In the genomic region with DNA sequence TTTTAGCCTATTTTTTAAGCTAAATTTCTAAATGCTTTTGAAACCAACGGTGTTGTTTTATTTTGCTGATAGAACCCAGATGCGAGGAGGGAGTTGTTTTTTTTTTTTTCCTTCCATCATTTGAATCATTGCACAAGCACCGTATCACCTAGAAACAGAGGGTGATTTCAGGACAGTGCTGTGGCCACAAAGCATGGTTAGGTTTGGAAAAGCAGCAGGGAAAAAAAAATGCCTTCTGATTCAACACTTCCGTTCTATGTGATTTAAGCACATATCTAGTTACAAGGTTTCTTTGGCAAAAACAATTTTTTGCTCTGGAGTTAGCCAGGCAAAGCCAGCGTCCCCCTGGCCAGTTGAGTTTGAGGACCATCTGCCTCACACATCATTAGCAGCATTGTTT, we compare ENCODE assay signal across 12 cellular contexts. TPM values are rescaled to one million over a fixed set of nuclear protein-coding genes. Genes with fewer than 3 reads are reported as not detected.
DNase-seq lines count a peak whose midpoint lies in the region; ATAC-seq and TF ChIP-seq lines count a peak whose summit lies in the region.
"Had no signal": no experiment of that assay in that cellular context is flagged by ENCODE, and none has a peak within 500 bp of the region (broad histone marks: within the 10 kb centered on the region; RNA-seq: fewer than 3 reads in every experiment).

No MANE protein-coding gene starts in this region.

- H3K36me3 ChIP-seq in esophagus muscularis mucosa, result no peaks in the 10 kb centered on the region
- no peaks in the 10 kb centered on the region for H3K36me3 ChIP-seq in tibial artery

- no peaks in the 10 kb centered on the region for H3K9me3 ChIP-seq in esophagus muscularis mucosa
- no peaks in the 10 kb centered on the region for H3K9me3 ChIP-seq in tibial artery

- TF ChIP-seq POLR2A in esophagus muscularis mucosa (IDR thresholded peaks at IDR 0.05; ENCODE audit: low read depth), result no peak

- no peaks in the 10 kb centered on the region for H3K27me3 ChIP-seq in esophagus muscularis mucosa
- no peaks in the 10 kb centered on the region for H3K27me3 ChIP-seq in tibial artery

- DNase-seq in GM04504 (ENCODE audit: low read depth) (peak; percentile 90), NCI-H2171 treated with DMSO at 0.1 percent for 48 hours (lab: John Stamatoyannopoulos, UW) (peak; percentile 82), esophagus muscularis mucosa (ENCODE audit: extremely low spot score) (no peak), non-pigmented ciliary epithelial cell (ENCODE audit: low read depth) (peak; percentile 71), left colon (no peak), substantia nigra (lab: John Stamatoyannopoulos, UW) (no peak), tibial artery (no peak)
- DNase-seq: activated CD8-positive, alpha-beta T cell treated with anti-CD3 and anti-CD28 coated beads, Interleukin-2, amount 10 ng/mL, durations not matched to agents 7 days and 5 days had no signal

- H3K4me3 ChIP-seq in esophagus muscularis mucosa (no peak overlapping the region), tibial artery (no peak overlapping the region)

- 59% methylated on average over 5 of the region's 5 CpGs for WGBS in esophagus muscularis mucosa

- H3K4me1 ChIP-seq in esophagus muscularis mucosa, result peaks cover 5 to 39% (median 26%) of the 10 kb centered on the region in 4 donors
- H3K4me1 ChIP-seq in tibial artery, result peaks cover 0 to 15% (median 4%) of the 10 kb centered on the region in 4 donors

- intact Hi-C loops in esophagus muscularis mucosa (cut with DNase I) (no loop called here), left colon (cut with DNase I, micrococcal nuclease) (no loop called here), tibial artery (cut with DNase I; ENCODE audit: low total_unique reads) (no loop called here)

- TF ChIP-seq CTCF in esophagus muscularis mucosa (IDR thresholded peaks at IDR 0.05), result no peak
- TF ChIP-seq CTCF in tibial artery (IDR thresholded peaks at IDR 0.05), result no peak

- ATAC-seq in left colon (no peak), GM21529 (IDR thresholded peaks at IDR 0.05; ENCODE audit: unreplicated experiment) (no peak)
- ATAC-seq: activated CD8-positive, alpha-beta T cell treated with anti-CD3 and anti-CD28 coated beads, Interleukin-2, amount 10 ng/mL, durations not matched to agents 7 days and 5 days; Panc1; stimulated activated effector memory CD8-positive, alpha-beta T cell treated with anti-CD3 and anti-CD28 coated beads, Interleukin-12 subunit alpha, Interleukin-12 subunit beta, amount 100 ng/mL, for 72 hours had no signal

- peak overlapping the region in 3 of 4 donors; percentile 21 to 52 (median 50) for H3K27ac ChIP-seq in esophagus muscularis mucosa (replicated peaks in 1 of 4)
- no peak overlapping the region for H3K27ac ChIP-seq in substantia nigra (ENCODE audit: low read depth, low read length, poor library complexity, severe bottlenecking)
- no peak overlapping the region for H3K27ac ChIP-seq in tibial artery
- H3K27ac ChIP-seq: KMS-11 had no signal

- TF ChIP-seq EP300 in esophagus muscularis mucosa (IDR thresholded peaks at IDR 0.05), result no peak

RNA-seq across cellular contexts. Expression of gene WNT5B, which starts 17.3 kb away (rescaled TPM):
- 100 to 1,000 TPM in 1 of 4 donors, 10 to 100 TPM in 3; 33.5 to 112 (median 53.5) TPM for total RNA-seq in esophagus muscularis mucosa
- total RNA-seq in left colon, result 1 to 10 TPM; 4.5 to 9.4 TPM
- total RNA-seq: activated CD8-positive, alpha-beta T cell treated with anti-CD3 and anti-CD28 coated beads, Interleukin-2, amount 10 ng/mL, durations not matched to agents 7 days and 5 days had no signal

RNA-seq across cellular contexts. Expression of gene FBXL14, which starts 17.4 kb away (rescaled TPM):
- total RNA-seq in esophagus muscularis mucosa (10 to 100 TPM; 12.0 to 22.6 (median 16.0) TPM), left colon (10 to 100 TPM; 32.6 to 40.8 TPM)

Comparison
In these comparisons a context has a peak if more than half of its experiments do, and no peak if none do; other contexts are left out.
1. DNase-seq: peak in GM04504 (single experiment), NCI-H2171 treated with DMSO at 0.1 percent for 48 hours (single experiment) and non-pigmented ciliary epithelial cell (single experiment); none in esophagus muscularis mucosa (single experiment), left colon (0 of 2), substantia nigra (0 of 49) and tibial artery (0 of 2).
2. H3K27ac ChIP-seq: peak in esophagus muscularis mucosa (3 of 4); none in substantia nigra (single experiment) and tibial artery (0 of 2).